In genomic region chr5:107352576-107352975, GRCh38 we compare ENCODE assay signal across 21 cellular contexts.
A peak's percentile ranks its signal among the peaks of the same experiment; 100 is the strongest.
DNase-seq lines count a peak whose midpoint lies in the region; FAIRE-seq and TF ChIP-seq lines count a peak whose summit lies in the region.
"Had no signal": no experiment of that assay in that cellular context is flagged by ENCODE, and none has a peak within 500 bp of the region (broad histone marks: within the 10 kb centered on the region; RNA-seq: fewer than 3 reads in every experiment).

No MANE protein-coding gene starts in this region.

- no peak for DNase-seq in BE2C
- no peak for DNase-seq in bronchial epithelial cell (ENCODE audit: low read depth)
- DNase-seq in neural progenitor cell (ENCODE audit: low spot score): no peak
- DNase-seq in kidney tubule cell (ENCODE audit: low spot score): no peak
- no peak for DNase-seq in RPMI8226
- DNase-seq in PC-9: no peak
- DNase-seq: CD4-positive, CD25-positive, alpha-beta regulatory T cell; DMS79 treated with DMSO at 0.1 percent for 48 hours; HCEC 1CT; Kasumi-1; NCI-H1694; NCI-H2081; NCI-H2171 treated with DMSO at 0.1 percent for 48 hours; NCI-H446; NCI-H526; OCI-M1; Right ventricle myocardium superior; SW 1271; T-helper 17 cell had no signal

- H3K27ac Mint-ChIP-seq in neural progenitor cell: no peak overlapping the region
- H3K27ac Mint-ChIP-seq: T-helper 17 cell had no signal

- no peaks in the 10 kb centered on the region for H3K36me3 Mint-ChIP-seq in neural progenitor cell
- H3K36me3 Mint-ChIP-seq: CD4-positive, CD25-positive, alpha-beta regulatory T cell had no signal

- H3K27me3 Mint-ChIP-seq in neural progenitor cell (ENCODE audit: insufficient read depth, low read depth): peaks cover 5% of the 10 kb centered on the region
- H3K27me3 Mint-ChIP-seq: CD4-positive, CD25-positive, alpha-beta regulatory T cell had no signal

- H3K4me3 ChIP-seq in BE2C (ENCODE audit: low read depth, low read length): no peak overlapping the region
- no peak overlapping the region for H3K4me3 ChIP-seq in bronchial epithelial cell (ENCODE audit: low read depth, low read length)
- no peak overlapping the region for H3K4me3 ChIP-seq in neural progenitor cell
- no peak overlapping the region for H3K4me3 ChIP-seq in PC-9

- peaks cover 20% of the 10 kb centered on the region for H3K9me3 Mint-ChIP-seq in neural progenitor cell

- H4K20me1 ChIP-seq in neural progenitor cell (ENCODE audit: low read depth): no peaks in the 10 kb centered on the region
- no peaks in the 10 kb centered on the region for H4K20me1 ChIP-seq in PC-9 (ENCODE audit: insufficient read depth)

- peak; percentile 17; the same call in 1 of the 2 replicates for TF ChIP-seq CTCF in BE2C (IDR thresholded peaks at IDR 0.05; ENCODE audit: low read depth, low read length)
- TF ChIP-seq CTCF in bronchial epithelial cell (IDR thresholded peaks at IDR 0.05; ENCODE audit: insufficient read depth, low read length, severe bottlenecking): no peak
- TF ChIP-seq CTCF in neural progenitor cell (IDR thresholded peaks at IDR 0.05): peak; percentile 4
- TF ChIP-seq CTCF in PC-9 (conservative IDR thresholded peaks at IDR 0.05): no peak

- no peaks in the 10 kb centered on the region for H3K4me1 Mint-ChIP-seq in neural progenitor cell
- H3K4me1 Mint-ChIP-seq: CD4-positive, CD25-positive, alpha-beta regulatory T cell; T-helper 17 cell had no signal

- H3K79me2 ChIP-seq in neural progenitor cell (ENCODE audit: low read depth) (no peaks in the 10 kb centered on the region), PC-9 (ENCODE audit: low read depth) (no peaks in the 10 kb centered on the region)

- FAIRE-seq in bronchial epithelial cell (lab: Jason Lieb, UNC): peak; percentile 32
- FAIRE-seq: A204.1 had no signal

- H3K4me3 Mint-ChIP-seq in neural progenitor cell: no peak overlapping the region
- H3K4me3 Mint-ChIP-seq: CD4-positive, CD25-positive, alpha-beta regulatory T cell; T-helper 17 cell had no signal

- no peaks in the 10 kb centered on the region for H3K9me3 ChIP-seq in BE2C
- no peaks in the 10 kb centered on the region for H3K9me3 ChIP-seq in neural progenitor cell (ENCODE audit: low read depth)
- H3K9me3 ChIP-seq in PC-9 (ENCODE audit: insufficient read depth, low read depth): no peaks in the 10 kb centered on the region

- TF ChIP-seq RAD21 in Ishikawa (IDR thresholded peaks at IDR 0.05; ENCODE audit: low read depth): peak; percentile 12; the same call in 1 of the 2 replicates

- H2AFZ ChIP-seq in neural progenitor cell (replicated peaks): no peak overlapping the region
- no peak overlapping the region for H2AFZ ChIP-seq in PC-9

- no peak overlapping the region for H3K9ac ChIP-seq in neural progenitor cell

- H3K27ac ChIP-seq in neural progenitor cell: no peak overlapping the region
- no peak overlapping the region for H3K27ac ChIP-seq in PC-9

- H3F3A ChIP-seq in neural progenitor cell (ENCODE audit: low read depth) (no peaks in the 10 kb centered on the region), PC-9 (ENCODE audit: insufficient read depth, low read depth) (no peaks in the 10 kb centered on the region)

- no peak for TF ChIP-seq EP300 in Ishikawa (IDR thresholded peaks at IDR 0.05; ENCODE audit: borderline replicate concordance)

- no TSS peak for BruUV-seq in PC-9 (replicated peaks; lab: Mats Ljungman, UMichigan)

- H3K36me3 ChIP-seq in BE2C (no peaks in the 10 kb centered on the region), bronchial epithelial cell (ENCODE audit: control insufficient read depth, insufficient read depth, low read length) (no peaks in the 10 kb centered on the region), neural progenitor cell (no peaks in the 10 kb centered on the region), PC-9 (ENCODE audit: low read depth) (no peaks in the 10 kb centered on the region)

- no peak overlapping the region for H3K4me2 ChIP-seq in neural progenitor cell
- no peak overlapping the region for H3K4me2 ChIP-seq in PC-9

- H3K27me3 ChIP-seq in BE2C (no peaks in the 10 kb centered on the region), bronchial epithelial cell (ENCODE audit: control insufficient read depth, insufficient read depth, low read length) (no peaks in the 10 kb centered on the region), neural progenitor cell (no peaks in the 10 kb centered on the region), PC-9 (ENCODE audit: insufficient read depth, low read depth) (no peaks in the 10 kb centered on the region)

- H3K9me2 ChIP-seq in PC-9 (ENCODE audit: insufficient read depth): no peaks in the 10 kb centered on the region

- intact Hi-C loops in PC-9 (cut with micrococcal nuclease; ENCODE audit: unreplicated experiment): no loop called here

- no peaks in the 10 kb centered on the region for H3K4me1 ChIP-seq in BE2C
- H3K4me1 ChIP-seq in neural progenitor cell: no peaks in the 10 kb centered on the region
- no peaks in the 10 kb centered on the region for H3K4me1 ChIP-seq in PC-9 (replicated peaks; ENCODE audit: insufficient read depth)

- CTCF ChIA-PET in PC-9 (lab: Charles Lee): no interaction called here

- POLR2A ChIA-PET in PC-9 (lab: Charles Lee; ENCODE audit: unreplicated experiment): no interaction called here

TF ChIP-seq in Ishikawa, 13 proteins besides CTCF, POLR2A, EP300 and RAD21:
- no peak for TF ChIP-seq TAF1 (IDR thresholded peaks at IDR 0.05; ENCODE audit: low read depth)
- no peak for TF ChIP-seq USF1 (IDR thresholded peaks at IDR 0.05)
- no peak for TF ChIP-seq EGR1 (IDR thresholded peaks at IDR 0.05)
- TF ChIP-seq TEAD4 (IDR thresholded peaks at IDR 0.05): no peak
- TF ChIP-seq MAX (IDR thresholded peaks at IDR 0.05): no peak
- no peak for TF ChIP-seq REST (IDR thresholded peaks at IDR 0.05; ENCODE audit: low read depth)
- TF ChIP-seq CEBPB (IDR thresholded peaks at IDR 0.05): no peak
- TF ChIP-seq TCF12 (IDR thresholded peaks at IDR 0.05; ENCODE audit: low read depth): no peak
TF ChIP-seq in Ishikawa: peak in this region for 0.

Comparison
In these comparisons a context has a peak if more than half of its experiments do, and no peak if none do; other contexts are left out.
1. CTCF ChIP-seq: peak in BE2C (single experiment) and neural progenitor cell (single experiment); none in bronchial epithelial cell (single experiment) and PC-9 (single experiment).